In the genomic region with DNA sequence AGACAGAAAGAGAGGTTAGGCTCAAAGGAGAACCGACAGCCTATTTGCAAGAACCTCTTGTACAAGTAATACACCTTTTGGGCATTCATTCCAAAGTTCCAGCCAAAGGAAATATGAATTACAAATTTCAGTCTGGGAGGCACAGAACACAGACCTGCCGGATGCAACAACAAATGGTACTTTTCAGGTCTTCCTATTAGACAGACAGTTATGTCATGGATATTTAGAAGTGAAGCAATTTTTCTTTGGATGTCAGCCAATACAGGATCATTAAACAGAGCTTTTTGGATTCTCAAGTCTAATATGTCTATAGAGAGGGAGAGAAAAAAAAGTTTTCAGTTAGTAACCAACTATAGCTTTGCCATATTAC, we compare ENCODE assay signal across 11 cellular contexts.
"Had no signal": no experiment of that assay in that cellular context is flagged by ENCODE, and none has a peak within 500 bp of the region (broad histone marks: within the 10 kb centered on the region; RNA-seq: fewer than 3 reads in every experiment).

No MANE protein-coding gene starts in this region.

- H3K4me1 ChIP-seq: esophagus squamous epithelium, foreskin keratinocyte had no signal

- H3K27me3 ChIP-seq: esophagus squamous epithelium, foreskin keratinocyte had no signal

- DNase-seq: activated CD4-positive, alpha-beta T cell treated with anti-CD3 and anti-CD28 coated beads for 4 hours; activated CD8-positive, alpha-beta memory T cell treated with anti-CD3 and anti-CD28 coated beads, Interleukin-2, amount 50 U/mL, for 4 hours; activated CD8-positive, alpha-beta T cell treated with anti-CD3 and anti-CD28 coated beads for 36 hours; activated naive CD4-positive, alpha-beta T cell; activated naive CD8-positive, alpha-beta T cell treated with anti-CD3 and anti-CD28 coated beads, Interleukin-2, amount 50 U/mL, for 24 hours; esophagus squamous epithelium; stimulated activated CD4-positive, alpha-beta T cell treated with anti-CD3 and anti-CD28 coated beads, Interleukin-12 subunit alpha, Interleukin-12 subunit beta, amount 100 ng/mL, for 4 hours; stimulated activated naive CD4-positive, alpha-beta T cell treated with Interleukin-2 at 50 U/mL for 16 hours; T-helper 1 cell had no signal

- H3K4me3 ChIP-seq: dorsolateral prefrontal cortex, esophagus squamous epithelium had no signal

- H3K36me3 ChIP-seq: esophagus squamous epithelium had no signal

- H3K27ac ChIP-seq: dorsolateral prefrontal cortex, esophagus squamous epithelium, foreskin keratinocyte had no signal

- H3K9me3 ChIP-seq: esophagus squamous epithelium had no signal
